32 cellular contexts compared by ENCODE assay signal in genomic region chr18:2040279-2040678, GRCh38.
DNase-seq lines count a peak whose midpoint lies in the region; ATAC-seq, FAIRE-seq and TF ChIP-seq lines count a peak whose summit lies in the region.
"Had no signal": no experiment of that assay in that cellular context is flagged by ENCODE, and none has a peak within 500 bp of the region (broad histone marks: within the 10 kb centered on the region; RNA-seq: fewer than 3 reads in every experiment).

No MANE protein-coding gene starts in this region.

- ATAC-seq in HepG2, result no peak
- ATAC-seq in right lobe of liver, result no peak
- ATAC-seq in K562, result no peak
- ATAC-seq in GM19452 (IDR thresholded peaks at IDR 0.05; ENCODE audit: unreplicated experiment), result no peak
- ATAC-seq: A549; CD8-positive, alpha-beta T cell had no signal

- no peak overlapping the region for H2AFZ ChIP-seq in HepG2 (ENCODE audit: low read length)
- H2AFZ ChIP-seq in K562 (ENCODE audit: low read depth, low read length), result no peak overlapping the region

- DNase-seq in HepG2 (ENCODE audit: low spot score) (no peak), right lobe of liver (no peak), D721Med (ENCODE audit: insufficient read length, low spot score) (no peak), K562 (ENCODE audit: extremely low read depth in 1 of 4, low spot score in 3 of 4) (no peak)
- no peak for DNase-seq in activated effector memory CD4-positive, alpha-beta T cell treated with Interleukin-2 at 50 U/mL for 16 hours
- DNase-seq: 8988T; ACHN; AML-193; BE2C; C1 segment of cervical spinal cord; Caco-2; Calu3; CD4-positive, alpha-beta memory T cell; CD4-positive, alpha-beta T cell; CD4-positive, CD25-positive, alpha-beta regulatory T cell; CD8-positive, alpha-beta memory T cell; CD8-positive, alpha-beta T cell; COR-L47; DMS 273 treated with DMSO at 0.1 percent for 48 hours; DMS153; DMS53; DMS79; DMS79 treated with DMSO at 0.1 percent for 48 hours; DND-41; EL had no signal

- FAIRE-seq in HepG2 (lab: Jason Lieb, UNC) (no peak), D721Med (lab: Jason Lieb, UNC) (peak; percentile 41), K562 (lab: Jason Lieb, UNC) (no peak)
- FAIRE-seq: A204.1, A549 had no signal

- no peaks in the 10 kb centered on the region for H4K20me1 ChIP-seq in HepG2 (ENCODE audit: insufficient read depth, low read length)
- H4K20me1 ChIP-seq in K562 (replicated peaks; ENCODE audit: control insufficient read depth, insufficient read depth, low read length), result no peaks in the 10 kb centered on the region
- H4K20me1 ChIP-seq: BLaER1; BLaER1 treated with 17β-estradiol and CSF1 and Interleukin-3, amounts not matched to agents 10 nM and 100 nM had no signal

- BruUV-seq in HepG2 (replicated peaks; lab: Mats Ljungman, UMichigan), result no TSS peak
- BruUV-seq in K562 (replicated peaks; lab: Mats Ljungman, UMichigan), result no TSS peak

- CTCF ChIA-PET in HepG2 (lab: Yijun Ruan, JAX; ENCODE audit: low intra/inter-chr PET ratio, low total read pairs), result no interaction called here
- CTCF ChIA-PET in K562 (lab: Yijun Ruan, JAX; ENCODE audit: low intra/inter-chr PET ratio), result no interaction called here

- H3K9ac ChIP-seq in HepG2 (ENCODE audit: insufficient read depth, low read depth, low read length), result no peak overlapping the region
- no peak overlapping the region for H3K9ac ChIP-seq in K562 (ENCODE audit: insufficient read depth in 1 of 2, low read depth in 2 of 2, low read length in 2 of 2)
- H3K9ac ChIP-seq: BLaER1; BLaER1 treated with 17β-estradiol and CSF1 and Interleukin-3, amounts not matched to agents 10 nM and 100 nM had no signal

- in situ Hi-C loops in HepG2 (cut with HindIII; ENCODE audit: extremely low pct_ligation_motif_present, low pct_unique_long_range_greater_than_20kb), result no loop called here
- in situ Hi-C loops in K562 (cut with MboI), result no loop called here

- intact Hi-C loops in HepG2 (cut with micrococcal nuclease; ENCODE audit: unreplicated experiment), result no loop called here
- intact Hi-C loops in right lobe of liver (cut with DNase I), result no loop called here
- intact Hi-C loops in K562 (cut with micrococcal nuclease), result no loop called here

- 12% methylated on average over 3 of the region's 3 CpGs for WGBS in HepG2 (ENCODE audit: low lambda C conversion rate)
- 76% methylated on average over 3 of the region's 3 CpGs for WGBS in right lobe of liver (ENCODE audit: insufficient coverage, low coverage, low lambda C conversion rate, missing lambda C conversion rate)
- WGBS in K562 (ENCODE audit: insufficient coverage, low coverage, missing lambda C conversion rate), result 1% methylated on average over 3 of the region's 3 CpGs

- TF ChIP-seq CTCF in HepG2 (CRISPR knock-in tag; IDR thresholded peaks at IDR 0.05) (no peak), right lobe of liver (IDR thresholded peaks at IDR 0.05) (no peak), D721Med (IDR thresholded peaks at IDR 0.05; ENCODE audit: insufficient read depth, missing control alignments) (no peak), K562 (IDR thresholded peaks at IDR 0.05 in 2 of 3, conservative IDR thresholded peaks at IDR 0.05 in 1 of 3; ENCODE audit: insufficient read depth in 2 of 3, low read depth in 1 of 3, low read length in 3 of 3) (no peak)

- H3K79me2 ChIP-seq in HepG2 (ENCODE audit: insufficient read depth, low read length) (no peaks in the 10 kb centered on the region), K562 (ENCODE audit: control insufficient read depth, insufficient read depth, low read length) (no peaks in the 10 kb centered on the region)

- POLR2A ChIA-PET in HepG2 (lab: Yijun Ruan, JAX), result no interaction called here
- POLR2A ChIA-PET in K562 (lab: Yijun Ruan, JAX), result no interaction called here

- H3K4me2 ChIP-seq in HepG2 (ENCODE audit: low read depth, low read length) (no peak overlapping the region), K562 (ENCODE audit: insufficient read depth, low read length) (no peak overlapping the region)
- H3K4me2 ChIP-seq: A549; BLaER1; BLaER1 treated with 17β-estradiol and CSF1 and Interleukin-3, amounts not matched to agents 10 nM and 100 nM had no signal

- H3K27me3 ChIP-seq in HepG2 (ENCODE audit: control insufficient read depth in 1 of 2, insufficient read depth in 2 of 2, low read length in 2 of 2) (no peaks in the 10 kb centered on the region), right lobe of liver (no peaks in the 10 kb centered on the region), K562 (ENCODE audit: control insufficient read depth in 2 of 2, insufficient read depth in 2 of 2, low read length in 2 of 2) (no peaks in the 10 kb centered on the region)
- H3K27me3 ChIP-seq: BE2C; BLaER1; BLaER1 treated with 17β-estradiol and CSF1 and Interleukin-3, amounts not matched to agents 10 nM and 100 nM had no signal

- no peaks in the 10 kb centered on the region for H3K4me1 ChIP-seq in HepG2 (ENCODE audit: insufficient read depth, low read length)
- H3K4me1 ChIP-seq in right lobe of liver, result peaks cover 0 to 2% (median 0%) of the 10 kb centered on the region in 4 donors
- no peaks in the 10 kb centered on the region for H3K4me1 ChIP-seq in K562 (replicated peaks in 1 of 2; ENCODE audit: control insufficient read depth in 2 of 2, insufficient read depth in 2 of 2, low read length in 2 of 2)
- H3K4me1 ChIP-seq: A549; BE2C; BLaER1; BLaER1 treated with 17β-estradiol and CSF1 and Interleukin-3, amounts not matched to agents 10 nM and 100 nM; Caco-2 had no signal

- TF ChIP-seq RAD21 in HepG2 (CRISPR knock-in tag; IDR thresholded peaks at IDR 0.05), result no peak
- no peak for TF ChIP-seq RAD21 in K562 (CRISPR knock-in tag; conservative IDR thresholded peaks at IDR 0.05 in 1 of 2, IDR thresholded peaks at IDR 0.05 in 1 of 2)

- H3K36me3 ChIP-seq in HepG2 (replicated peaks in 1 of 2; ENCODE audit: control insufficient read depth in 1 of 2, insufficient read depth in 2 of 2, low read length in 2 of 2) (no peaks in the 10 kb centered on the region), right lobe of liver (no peaks in the 10 kb centered on the region), K562 (ENCODE audit: control insufficient read depth, insufficient read depth, low read length) (no peaks in the 10 kb centered on the region)
- H3K36me3 ChIP-seq: BE2C; BLaER1; BLaER1 treated with 17β-estradiol and CSF1 and Interleukin-3, amounts not matched to agents 10 nM and 100 nM had no signal

- no peaks in the 10 kb centered on the region for H3K9me1 ChIP-seq in K562 (ENCODE audit: control insufficient read depth, insufficient read depth, low read length)

- TF ChIP-seq EP300 in HepG2 (IDR thresholded peaks at IDR 0.05; ENCODE audit: low read depth in 2 of 2, low read length in 2 of 2), result no peak
- TF ChIP-seq EP300 in HepG2 (CRISPR knock-in tag; IDR thresholded peaks at IDR 0.05; ENCODE audit: borderline replicate concordance), result no peak
- no peak for TF ChIP-seq EP300 in K562 (IDR thresholded peaks at IDR 0.05; ENCODE audit: low read length)

- H3K9me3 ChIP-seq in HepG2 (ENCODE audit: low read length), result no peaks in the 10 kb centered on the region
- no peaks in the 10 kb centered on the region for H3K9me3 ChIP-seq in right lobe of liver
- H3K9me3 ChIP-seq in K562 (replicated peaks; ENCODE audit: control insufficient read depth, insufficient read depth, low read depth, low read length), result no peaks in the 10 kb centered on the region
- H3K9me3 ChIP-seq: A549, BE2C, Caco-2 had no signal

- TF ChIP-seq POLR2A in HepG2 (IDR thresholded peaks at IDR 0.05; ENCODE audit: insufficient read depth in 1 of 2, low read depth in 2 of 2, low read length in 2 of 2) (no peak), right lobe of liver (IDR thresholded peaks at IDR 0.05) (no peak), K562 (conservative IDR thresholded peaks at IDR 0.05) (no peak)

- H3K27ac ChIP-seq in HepG2 (ENCODE audit: extremely low read length, insufficient read depth, low read length), result no peak overlapping the region
- H3K27ac ChIP-seq in right lobe of liver, result no peak overlapping the region
- no peak overlapping the region for H3K27ac ChIP-seq in K562 (ENCODE audit: extremely low read depth, low read depth, low read length)
- H3K27ac ChIP-seq: 22Rv1; A549; BLaER1; BLaER1 treated with 17β-estradiol and CSF1 and Interleukin-3, amounts not matched to agents 10 nM and 100 nM; C4-2B had no signal

- H3K4me3 ChIP-seq in HepG2 (replicated peaks in 1 of 3; ENCODE audit: insufficient read depth in 1 of 3, low read depth in 2 of 3, low read length in 3 of 3) (no peak overlapping the region), right lobe of liver (no peak overlapping the region), K562 (no peak overlapping the region)
- H3K4me3 ChIP-seq: A549; BLaER1; BLaER1 treated with 17β-estradiol and CSF1 and Interleukin-3, amounts not matched to agents 10 nM and 100 nM had no signal

TF ChIP-seq in HepG2, 621 proteins besides CTCF, POLR2A, EP300 and RAD21 (continues in another document):
- TF ChIP-seq, protein P1, sequence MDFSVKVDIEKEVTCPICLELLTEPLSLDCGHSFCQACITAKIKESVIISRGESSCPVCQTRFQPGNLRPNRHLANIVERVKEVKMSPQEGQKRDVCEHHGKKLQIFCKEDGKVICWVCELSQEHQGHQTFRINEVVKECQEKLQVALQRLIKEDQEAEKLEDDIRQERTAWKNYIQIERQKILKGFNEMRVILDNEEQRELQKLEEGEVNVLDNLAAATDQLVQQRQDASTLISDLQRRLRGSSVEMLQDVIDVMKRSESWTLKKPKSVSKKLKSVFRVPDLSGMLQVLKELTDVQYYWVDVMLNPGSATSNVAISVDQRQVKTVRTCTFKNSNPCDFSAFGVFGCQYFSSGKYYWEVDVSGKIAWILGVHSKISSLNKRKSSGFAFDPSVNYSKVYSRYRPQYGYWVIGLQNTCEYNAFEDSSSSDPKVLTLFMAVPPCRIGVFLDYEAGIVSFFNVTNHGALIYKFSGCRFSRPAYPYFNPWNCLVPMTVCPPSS (IDR thresholded peaks at IDR 0.05), result no peak
- TF ChIP-seq ZNF12 (CRISPR knock-in tag; IDR thresholded peaks at IDR 0.05) (peak; percentile 77; the same call in 1 of the 2 replicates), MIXL1 (CRISPR knock-in tag; IDR thresholded peaks at IDR 0.05) (no peak), XBP1 (CRISPR knock-in tag; IDR thresholded peaks at IDR 0.05) (no peak)

TF ChIP-seq in K562, 482 proteins besides CTCF, POLR2A, EP300 and RAD21:
- TF ChIP-seq ZNF12 (CRISPR knock-in tag; IDR thresholded peaks at IDR 0.05), result peak; percentile 74; the same call in 1 of the 2 replicates
- TF ChIP-seq MEIS2 (IDR thresholded peaks at IDR 0.05; ENCODE audit: partially characterized antibody), result no peak

Comparison
In these comparisons a context has a peak if more than half of its experiments do, and no peak if none do; other contexts are left out.
1. Of the 241 proteins assayed by ChIP-seq in both HepG2 and K562: peak only in HepG2: none; only in K562: none; in both: ZNF12; in neither: 240.